Comparison of ENCODE assay signal across 29 cellular contexts in the genomic region with DNA sequence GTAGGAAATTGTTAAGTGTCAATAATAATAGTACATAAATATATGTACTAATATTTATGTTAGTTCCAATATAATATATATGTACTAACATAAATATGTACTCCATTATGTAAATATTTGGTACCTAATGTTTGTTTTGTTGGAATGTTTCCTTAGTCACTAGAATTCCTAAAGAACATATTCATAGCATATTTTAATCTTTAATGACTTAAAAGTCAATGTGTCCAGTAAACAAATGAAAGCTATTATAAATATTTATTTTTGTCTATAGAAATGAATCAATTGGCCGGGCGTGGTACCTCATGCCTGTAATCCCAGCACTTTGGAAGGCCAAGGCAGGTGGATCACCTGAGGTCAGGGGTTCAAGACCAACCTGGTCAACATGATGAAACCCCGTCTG.
"Had no signal": no experiment of that assay in that cellular context is flagged by ENCODE, and none has a peak within 500 bp of the region (broad histone marks: within the 10 kb centered on the region; RNA-seq: fewer than 3 reads in every experiment).

No MANE protein-coding gene starts in this region.

- H3K27me3 ChIP-seq: ascending aorta, cardiac muscle cell had no signal

- DNase-seq: activated B cell treated with CpG ODN at 0.5 μM for 24 hours; activated CD4-positive, alpha-beta memory T cell treated with anti-CD3 and anti-CD28 coated beads for 36 hours; activated CD4-positive, alpha-beta T cell treated with anti-CD3 and anti-CD28 coated beads for 4 hours; activated CD4-positive, alpha-beta T cell treated with anti-CD3 and anti-CD28 coated beads, Interleukin-2, amount 10 ng/mL, durations not matched to agents 24 days and 14 days; activated CD4-positive, alpha-beta T cell treated with anti-CD3 and anti-CD28 coated beads, Interleukin-2, amount 50 U/mL, for 1 hour; activated CD4-positive, alpha-beta T cell treated with anti-CD3 and anti-CD28 coated beads, Interleukin-2, amount 50 U/mL, for 4 hours; activated CD4-positive, CD25-positive, alpha-beta regulatory T cell treated with anti-CD3 and anti-CD28 coated beads, Interleukin-2, amount 50 U/mL, for 72 hours; activated CD8-positive, alpha-beta memory T cell treated with anti-CD3 and anti-CD28 coated beads, Interleukin-2, amount 50 U/mL, for 4 hours; activated CD8-positive, alpha-beta T cell treated with anti-CD3 and anti-CD28 coated beads for 36 hours; activated effector memory CD4-positive, alpha-beta T cell treated with anti-CD3 and anti-CD28 coated beads, Interleukin-2, amount 50 U/mL, for 16 hours; activated gamma-delta T cell treated with Interleukin-2 at 50 U/mL for 16 hours; activated naive CD4-positive, alpha-beta T cell; activated naive CD4-positive, alpha-beta T cell treated with anti-CD3 and anti-CD28 coated beads for 36 hours; activated naive CD8-positive, alpha-beta T cell treated with anti-CD3 and anti-CD28 coated beads, Interleukin-2, amount 10 ng/mL, durations not matched to agents 7 days and 5 days; activated naive CD8-positive, alpha-beta T cell treated with anti-CD3 and anti-CD28 coated beads, Interleukin-2, amount 50 U/mL, for 24 hours; activated T-cell treated with anti-CD3 and anti-CD28 coated beads for 4 hours; activated T-cell treated with anti-CD3 and anti-CD28 coated beads, Interleukin-2, amount 50 U/mL, for 1 hour; activated T-cell treated with anti-CD3 and anti-CD28 coated beads, Interleukin-2, amount 50 U/mL, for 4 hours; activated T-cell treated with anti-CD3 and anti-CD28 coated beads, Interleukin-2, amount 50 U/mL, for 72 hours; amygdala; caudate nucleus; cerebellar nuclear complex; T-helper 1 cell; T-helper 2 cell; T-helper 9 cell had no signal

- H3K4me3 ChIP-seq: ascending aorta, cardiac muscle cell had no signal

- H3K9me3 ChIP-seq: ascending aorta had no signal

- ATAC-seq: activated CD8-positive, alpha-beta T cell treated with anti-CD3 and anti-CD28 coated beads for 36 hours; activated naive CD8-positive, alpha-beta T cell treated with anti-CD3 and anti-CD28 coated beads, Interleukin-2, amount 50 U/mL, for 24 hours; activated T-cell treated with anti-CD3 and anti-CD28 coated beads, Interleukin-2, amount 50 U/mL, for 4 hours; activated T-cell treated with anti-CD3 and anti-CD28 coated beads, Interleukin-2, amount 50 U/mL, for 72 hours; activated T-helper 17 cell treated with anti-CD3 and anti-CD28 coated beads, Interleukin-2, amount 50 U/mL, for 72 hours had no signal

- H3K27ac ChIP-seq: ascending aorta, cardiac muscle cell, VCaP had no signal

- H3K36me3 ChIP-seq: ascending aorta, cardiac muscle cell had no signal

- H3K4me1 ChIP-seq: ascending aorta had no signal
